In genomic region chr2:42848726-42849290, GRCh38 we compare ENCODE assay signal across 23 cellular contexts. TPM values are rescaled to one million over a fixed set of nuclear protein-coding genes. Genes with fewer than 3 reads are reported as not detected.
"Had no signal": no experiment of that assay in that cellular context is flagged by ENCODE, and none has a peak within 500 bp of the region (broad histone marks: within the 10 kb centered on the region; RNA-seq: fewer than 3 reads in every experiment).

No MANE protein-coding gene starts in this region.

- H3K4me1 Mint-ChIP-seq: central memory CD8-positive, alpha-beta T cell had no signal

- H3K27me3 Mint-ChIP-seq: activated naive CD8-positive, alpha-beta T cell; central memory CD8-positive, alpha-beta T cell had no signal

- DNase-seq: activated CD4-positive, alpha-beta T cell treated with anti-CD3 and anti-CD28 coated beads for 1 hour; activated CD4-positive, alpha-beta T cell treated with anti-CD3 and anti-CD28 coated beads, Interleukin-2, amount 50 U/mL, for 1 hour; activated CD8-positive, alpha-beta T cell treated with anti-CD3 and anti-CD28 coated beads, Interleukin-2, amount 10 ng/mL, durations not matched to agents 7 days and 5 days; activated naive CD4-positive, alpha-beta T cell; activated T-cell treated with anti-CD3 and anti-CD28 coated beads, Interleukin-2, amount 50 U/mL, for 1 hour; esophagus squamous epithelium; gastrocnemius medialis; hippocampal formation; left ventricle myocardium inferior; mammary epithelial cell; nephron progenitor cell; occipital lobe; sigmoid colon; stimulated activated CD4-positive, alpha-beta T cell treated with anti-CD3 and anti-CD28 coated beads, Interleukin-2, amount 100 ng/mL, for 48 hours; stimulated activated naive CD4-positive, alpha-beta T cell; substantia nigra had no signal

- H3K27me3 ChIP-seq: adrenal gland, ascending aorta, esophagus squamous epithelium, gastrocnemius medialis, sigmoid colon, tibial nerve had no signal

- H3K9me3 ChIP-seq: adrenal gland, ascending aorta, esophagus squamous epithelium, gastrocnemius medialis, left ventricle myocardium inferior, sigmoid colon, tibial nerve had no signal

- H3K4me1 ChIP-seq: adrenal gland, gastrocnemius medialis had no signal

- H3K36me3 Mint-ChIP-seq: activated naive CD8-positive, alpha-beta T cell had no signal

- H3K36me3 ChIP-seq: adrenal gland, ascending aorta, esophagus squamous epithelium, gastrocnemius medialis, left ventricle myocardium inferior, sigmoid colon, tibial nerve had no signal

- H3K9me3 Mint-ChIP-seq: central memory CD8-positive, alpha-beta T cell; nephron progenitor cell had no signal

- H3K4me3 ChIP-seq: adrenal gland, ascending aorta, esophagus squamous epithelium, gastrocnemius medialis, left ventricle myocardium inferior, sigmoid colon, smooth muscle cell, tibial nerve had no signal

- H3K27ac ChIP-seq: adrenal gland, esophagus squamous epithelium, gastrocnemius medialis, left ventricle myocardium inferior, sigmoid colon had no signal

- H3K4me3 Mint-ChIP-seq: activated CD8-positive, alpha-beta T cell treated with anti-CD3 and anti-CD28 coated beads, Interleukin-2, amount 10 ng/mL, durations not matched to agents 7 days and 5 days; activated naive CD8-positive, alpha-beta T cell; central memory CD8-positive, alpha-beta T cell; nephron progenitor cell had no signal

- H3K27ac Mint-ChIP-seq: activated CD8-positive, alpha-beta T cell treated with anti-CD3 and anti-CD28 coated beads, Interleukin-2, amount 10 ng/mL, durations not matched to agents 7 days and 5 days; activated naive CD8-positive, alpha-beta T cell; nephron progenitor cell had no signal

- ATAC-seq: activated CD8-positive, alpha-beta T cell treated with anti-CD3 and anti-CD28 coated beads, Interleukin-2, amount 10 ng/mL, durations not matched to agents 7 days and 5 days had no signal

- H3K4me2 ChIP-seq: smooth muscle cell had no signal

RNA-seq across cellular contexts. Expression of gene HAAO, which starts 56.4 kb away (rescaled TPM):
- total RNA-seq: myocyte had no signal
- polyA plus RNA-seq: mammary epithelial cell had no signal
